Comparison of ENCODE assay signal across 19 cellular contexts in the genomic region with DNA sequence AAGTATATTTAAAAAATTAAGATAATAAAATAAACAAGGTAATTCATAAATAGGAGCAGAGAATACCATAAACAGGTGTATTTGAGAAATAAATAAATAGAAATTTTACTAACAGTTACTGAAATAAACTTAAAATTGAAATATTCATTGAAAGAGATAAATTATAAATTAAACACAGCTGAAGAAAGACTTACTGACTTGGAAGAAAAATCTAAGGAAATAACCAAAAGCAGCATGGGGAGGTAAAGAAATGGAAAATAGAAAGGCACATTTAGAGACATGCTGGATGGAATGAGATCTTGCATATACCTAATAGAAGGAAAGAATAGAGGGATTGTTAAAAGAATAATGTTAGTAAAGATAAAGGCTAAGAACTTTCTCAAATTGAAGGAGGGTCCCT.
DNase-seq lines count a peak whose midpoint lies in the region; ATAC-seq, FAIRE-seq and TF ChIP-seq lines count a peak whose summit lies in the region.
"Had no signal": no experiment of that assay in that cellular context is flagged by ENCODE, and none has a peak within 500 bp of the region (broad histone marks: within the 10 kb centered on the region; RNA-seq: fewer than 3 reads in every experiment).

No MANE protein-coding gene starts in this region.

- no peaks in the 10 kb centered on the region for H3K36me3 ChIP-seq in K562 (ENCODE audit: control insufficient read depth, insufficient read depth, low read length)
- H3K36me3 ChIP-seq in osteoblast (ENCODE audit: insufficient read depth, low read length): no peaks in the 10 kb centered on the region
- H3K36me3 ChIP-seq: BLaER1 had no signal

- FAIRE-seq in A204.1 (lab: Jason Lieb, UNC) (peak; percentile 53), K562 (lab: Jason Lieb, UNC) (no peak), frontal cortex (lab: Jason Lieb, UNC) (peak; percentile 75)
- FAIRE-seq: G401.6, GM12892 had no signal

- DNase-seq in K562 (ENCODE audit: extremely low read depth in 1 of 4, low spot score in 3 of 4) (no peak), frontal cortex (ENCODE audit: low spot score in 2 of 2) (no peak), foreskin fibroblast (no peak), osteoblast (ENCODE audit: insufficient read length, low spot score, missing footprints) (no peak), cerebellar nuclear complex (lab: John Stamatoyannopoulos, UW) (no peak)
- DNase-seq: 8988T; Caco-2; CD4-positive, CD25-positive, alpha-beta regulatory T cell; CD8-positive, alpha-beta T cell; DMS153; DND-41; GOT3; H7; HCEC 1CT had no signal

- H3K9me1 ChIP-seq in K562 (ENCODE audit: control insufficient read depth, insufficient read depth, low read length): no peaks in the 10 kb centered on the region

- intact Hi-C loops in K562 (cut with micrococcal nuclease): no loop called here

- H3K4me1 ChIP-seq in K562 (replicated peaks in 1 of 2; ENCODE audit: control insufficient read depth in 2 of 2, insufficient read depth in 2 of 2, low read length in 2 of 2): no peaks in the 10 kb centered on the region
- H3K4me1 ChIP-seq in osteoblast (ENCODE audit: insufficient read depth, low read length): no peaks in the 10 kb centered on the region
- H3K4me1 ChIP-seq: BLaER1, Caco-2 had no signal

- TF ChIP-seq CTCF in K562 (IDR thresholded peaks at IDR 0.05 in 2 of 3, conservative IDR thresholded peaks at IDR 0.05 in 1 of 3; ENCODE audit: insufficient read depth in 2 of 3, low read depth in 1 of 3, low read length in 3 of 3) (no peak), foreskin fibroblast (IDR thresholded peaks at IDR 0.05; ENCODE audit: low read depth, low read length) (no peak), osteoblast (IDR thresholded peaks at IDR 0.05; ENCODE audit: extremely low read depth, low read depth, low read length) (no peak)

- TF ChIP-seq POLR2A in K562 (conservative IDR thresholded peaks at IDR 0.05): no peak

- no peak for TF ChIP-seq EP300 in K562 (IDR thresholded peaks at IDR 0.05; ENCODE audit: low read length)

- H3K4me2 ChIP-seq in K562 (ENCODE audit: insufficient read depth, low read length): no peak overlapping the region
- no peak overlapping the region for H3K4me2 ChIP-seq in osteoblast (ENCODE audit: insufficient read depth, low read length)
- H3K4me2 ChIP-seq: BLaER1 had no signal

- CTCF ChIA-PET in K562 (lab: Yijun Ruan, JAX; ENCODE audit: low intra/inter-chr PET ratio): no interaction called here

- POLR2A ChIA-PET in K562 (lab: Yijun Ruan, JAX): no interaction called here

- no peak for TF ChIP-seq RAD21 in K562 (CRISPR knock-in tag; conservative IDR thresholded peaks at IDR 0.05 in 1 of 2, IDR thresholded peaks at IDR 0.05 in 1 of 2)

- H3K27me3 ChIP-seq in K562 (ENCODE audit: control insufficient read depth in 2 of 2, insufficient read depth in 2 of 2, low read length in 2 of 2) (no peaks in the 10 kb centered on the region), osteoblast (ENCODE audit: insufficient read depth, low read length) (no peaks in the 10 kb centered on the region)
- H3K27me3 ChIP-seq: BLaER1 had no signal

- H3K9me3 ChIP-seq in K562 (replicated peaks; ENCODE audit: control insufficient read depth, insufficient read depth, low read depth, low read length) (no peaks in the 10 kb centered on the region; the same call in 1 of the 2 replicates), osteoblast (ENCODE audit: low read depth, low read length) (peaks cover 4% of the 10 kb centered on the region)

- no peak overlapping the region for H2AFZ ChIP-seq in K562 (ENCODE audit: low read depth, low read length)
- no peak overlapping the region for H2AFZ ChIP-seq in osteoblast (ENCODE audit: low read length)

- ATAC-seq in K562: no peak
- ATAC-seq: CD8-positive, alpha-beta T cell had no signal

- H3K4me3 ChIP-seq in K562 (no peak overlapping the region), foreskin fibroblast (ENCODE audit: low read depth in 1 of 2, low read length in 2 of 2) (no peak overlapping the region), osteoblast (ENCODE audit: insufficient read depth, low read length) (no peak overlapping the region)
- H3K4me3 ChIP-seq: BLaER1 had no signal

- no TSS peak for BruUV-seq in K562 (replicated peaks; lab: Mats Ljungman, UMichigan)

- in situ Hi-C loops in K562 (cut with MboI): no loop called here

- H4K20me1 ChIP-seq in K562 (replicated peaks; ENCODE audit: control insufficient read depth, insufficient read depth, low read length) (no peaks in the 10 kb centered on the region), osteoblast (ENCODE audit: insufficient read depth, low read length) (no peaks in the 10 kb centered on the region)
- H4K20me1 ChIP-seq: BLaER1 had no signal

- no peaks in the 10 kb centered on the region for H3K79me2 ChIP-seq in K562 (ENCODE audit: control insufficient read depth, insufficient read depth, low read length)
- H3K79me2 ChIP-seq in osteoblast (ENCODE audit: insufficient read depth, low read length): no peaks in the 10 kb centered on the region

- H3K27ac ChIP-seq in K562 (ENCODE audit: extremely low read depth, low read depth, low read length): no peak overlapping the region
- no peak overlapping the region for H3K27ac ChIP-seq in osteoblast (ENCODE audit: low read depth, low read length)
- H3K27ac ChIP-seq: BLaER1, C4-2B had no signal

- no peak overlapping the region for H3K9ac ChIP-seq in K562 (ENCODE audit: insufficient read depth in 1 of 2, low read depth in 2 of 2, low read length in 2 of 2)
- H3K9ac ChIP-seq: BLaER1 had no signal

TF ChIP-seq in K562, 482 proteins besides CTCF, POLR2A, EP300 and RAD21:
- peak; percentile 22 for TF ChIP-seq RBM25 (IDR thresholded peaks at IDR 0.05; ENCODE audit: low read depth, low read length, severe bottlenecking)
- no peak for TF ChIP-seq BACH1 (tag; IDR thresholded peaks at IDR 0.05)
- TF ChIP-seq, protein P1, sequence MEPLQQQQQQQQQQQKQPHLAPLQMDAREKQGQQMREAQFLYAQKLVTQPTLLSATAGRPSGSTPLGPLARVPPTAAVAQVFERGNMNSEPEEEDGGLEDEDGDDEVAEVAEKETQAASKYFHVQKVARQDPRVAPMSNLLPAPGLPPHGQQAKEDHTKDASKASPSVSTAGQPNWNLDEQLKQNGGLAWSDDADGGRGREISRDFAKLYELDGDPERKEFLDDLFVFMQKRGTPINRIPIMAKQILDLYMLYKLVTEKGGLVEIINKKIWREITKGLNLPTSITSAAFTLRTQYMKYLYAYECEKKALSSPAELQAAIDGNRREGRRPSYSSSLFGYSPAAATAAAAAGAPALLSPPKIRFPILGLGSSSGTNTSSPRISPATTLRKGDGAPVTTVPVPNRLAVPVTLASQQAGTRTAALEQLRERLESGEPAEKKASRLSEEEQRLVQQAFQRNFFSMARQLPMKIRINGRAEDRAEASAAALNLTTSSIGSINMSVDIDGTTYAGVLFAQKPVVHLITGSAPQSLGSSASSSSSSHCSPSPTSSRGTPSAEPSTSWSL (CRISPR knock-in tag; IDR thresholded peaks at IDR 0.05; ENCODE audit: borderline replicate concordance): no peak
- no peak for TF ChIP-seq MEIS2 (IDR thresholded peaks at IDR 0.05; ENCODE audit: partially characterized antibody)
